In the genomic region with DNA sequence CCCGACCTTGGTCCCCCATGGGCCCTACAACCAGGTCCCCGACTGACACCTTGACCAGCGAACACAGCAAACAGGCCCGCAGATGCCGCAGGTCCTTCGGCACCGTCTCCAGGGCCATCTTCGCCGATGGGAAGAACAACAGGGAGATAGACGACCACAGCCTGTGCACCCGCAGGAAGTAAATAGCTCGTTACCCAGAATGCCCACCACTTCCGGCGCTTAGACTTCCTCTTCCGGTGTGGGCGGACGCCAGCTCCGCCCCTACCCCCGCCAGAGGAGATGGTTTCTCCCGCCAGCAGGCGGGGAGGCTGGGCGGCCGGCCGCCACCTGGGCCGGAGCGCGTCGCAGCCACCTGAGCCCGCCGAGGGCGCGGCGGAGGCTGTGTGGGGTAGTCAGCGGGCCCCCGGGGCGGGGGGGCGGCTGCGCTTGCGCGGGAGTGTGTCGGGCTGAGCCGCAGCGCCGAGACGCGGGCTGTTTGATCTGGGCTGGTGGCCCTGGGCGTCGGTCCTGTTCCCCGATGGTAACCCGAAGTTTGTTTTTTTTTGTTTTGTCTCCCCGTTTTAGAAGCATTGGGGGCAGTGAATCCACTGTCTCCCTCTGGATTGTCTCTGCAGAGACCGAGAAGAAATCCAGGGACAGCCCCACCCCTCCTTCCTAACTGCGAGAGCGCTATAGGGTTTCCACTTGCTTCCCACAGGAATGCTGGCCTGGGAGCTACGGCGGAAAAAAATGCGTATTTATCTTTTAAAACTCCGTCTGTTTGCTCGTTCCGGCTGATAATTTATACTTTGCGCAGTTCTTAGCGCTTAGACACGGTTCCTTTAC, we compare ENCODE assay signal across 1 cellular context.
A peak's percentile ranks its signal among the peaks of the same experiment; 100 is the strongest.
TF ChIP-seq lines count a peak whose summit lies in the region.

A gene (minus strand): TSS at position 184 of the 825 bp plus-strand sequence. CDS start 66 bp downstream, at position 118.

TF ChIP-seq in HepG2, 621 proteins besides CTCF, POLR2A, EP300 and RAD21 (continued from another document and continues in another):
- TF ChIP-seq, protein P1, sequence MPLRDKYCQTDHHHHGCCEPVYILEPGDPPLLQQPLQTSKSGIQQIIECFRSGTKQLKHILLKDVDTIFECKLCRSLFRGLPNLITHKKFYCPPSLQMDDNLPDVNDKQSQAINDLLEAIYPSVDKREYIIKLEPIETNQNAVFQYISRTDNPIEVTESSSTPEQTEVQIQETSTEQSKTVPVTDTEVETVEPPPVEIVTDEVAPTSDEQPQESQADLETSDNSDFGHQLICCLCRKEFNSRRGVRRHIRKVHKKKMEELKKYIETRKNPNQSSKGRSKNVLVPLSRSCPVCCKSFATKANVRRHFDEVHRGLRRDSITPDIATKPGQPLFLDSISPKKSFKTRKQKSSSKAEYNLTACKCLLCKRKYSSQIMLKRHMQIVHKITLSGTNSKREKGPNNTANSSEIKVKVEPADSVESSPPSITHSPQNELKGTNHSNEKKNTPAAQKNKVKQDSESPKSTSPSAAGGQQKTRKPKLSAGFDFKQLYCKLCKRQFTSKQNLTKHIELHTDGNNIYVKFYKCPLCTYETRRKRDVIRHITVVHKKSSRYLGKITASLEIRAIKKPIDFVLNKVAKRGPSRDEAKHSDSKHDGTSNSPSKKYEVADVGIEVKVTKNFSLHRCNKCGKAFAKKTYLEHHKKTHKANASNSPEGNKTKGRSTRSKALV (CRISPR knock-in tag; IDR thresholded peaks at IDR 0.05) = peak; percentile 76; the same call in 1 of the 2 replicates
- TF ChIP-seq, protein P2, sequence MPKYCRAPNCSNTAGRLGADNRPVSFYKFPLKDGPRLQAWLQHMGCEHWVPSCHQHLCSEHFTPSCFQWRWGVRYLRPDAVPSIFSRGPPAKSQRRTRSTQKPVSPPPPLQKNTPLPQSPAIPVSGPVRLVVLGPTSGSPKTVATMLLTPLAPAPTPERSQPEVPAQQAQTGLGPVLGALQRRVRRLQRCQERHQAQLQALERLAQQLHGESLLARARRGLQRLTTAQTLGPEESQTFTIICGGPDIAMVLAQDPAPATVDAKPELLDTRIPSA (CRISPR knock-in tag; IDR thresholded peaks at IDR 0.05; ENCODE audit: borderline replicate concordance) = no peak
- TF ChIP-seq, protein P3, sequence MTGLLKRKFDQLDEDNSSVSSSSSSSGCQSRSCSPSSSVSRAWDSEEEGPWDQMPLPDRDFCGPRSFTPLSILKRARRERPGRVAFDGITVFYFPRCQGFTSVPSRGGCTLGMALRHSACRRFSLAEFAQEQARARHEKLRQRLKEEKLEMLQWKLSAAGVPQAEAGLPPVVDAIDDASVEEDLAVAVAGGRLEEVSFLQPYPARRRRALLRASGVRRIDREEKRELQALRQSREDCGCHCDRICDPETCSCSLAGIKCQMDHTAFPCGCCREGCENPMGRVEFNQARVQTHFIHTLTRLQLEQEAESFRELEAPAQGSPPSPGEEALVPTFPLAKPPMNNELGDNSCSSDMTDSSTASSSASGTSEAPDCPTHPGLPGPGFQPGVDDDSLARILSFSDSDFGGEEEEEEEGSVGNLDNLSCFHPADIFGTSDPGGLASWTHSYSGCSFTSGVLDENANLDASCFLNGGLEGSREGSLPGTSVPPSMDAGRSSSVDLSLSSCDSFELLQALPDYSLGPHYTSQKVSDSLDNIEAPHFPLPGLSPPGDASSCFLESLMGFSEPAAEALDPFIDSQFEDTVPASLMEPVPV (CRISPR knock-in tag; IDR thresholded peaks at IDR 0.05) = peak; percentile 72; the same call in 1 of the 2 replicates
- TF ChIP-seq NFKB2 (CRISPR knock-in tag; IDR thresholded peaks at IDR 0.05; ENCODE audit: borderline replicate concordance) (peak; percentile 92; the same call in 1 of the 2 replicates), SP4 (CRISPR knock-in tag; IDR thresholded peaks at IDR 0.05) (peak; percentile 92), HOXA5 (CRISPR knock-in tag; IDR thresholded peaks at IDR 0.05) (peak; percentile 51; the same call in 1 of the 2 replicates), MXI1 (IDR thresholded peaks at IDR 0.05; ENCODE audit: borderline replicate concordance, low read depth, low read length) (peak; percentile 93; the same call in 2 of the 3 replicates), RARA (CRISPR knock-in tag; IDR thresholded peaks at IDR 0.05) (peak; percentile 47), SMAD1 (CRISPR knock-in tag; IDR thresholded peaks at IDR 0.05; ENCODE audit: borderline replicate concordance, low read depth) (peak; percentile 98), KMT2B (CRISPR knock-in tag; IDR thresholded peaks at IDR 0.05) (peak; percentile 96), SP1 (IDR thresholded peaks at IDR 0.05) (no peak), SP1 (CRISPR knock-in tag; IDR thresholded peaks at IDR 0.05) (peak; percentile 96), PHF8 (CRISPR knock-in tag; IDR thresholded peaks at IDR 0.05) (peak; percentile 91), ZNF598 (CRISPR knock-in tag; IDR thresholded peaks at IDR 0.05; ENCODE audit: borderline replicate concordance) (peak; percentile 98; the same call in 1 of the 2 replicates), TBX2 (CRISPR knock-in tag; IDR thresholded peaks at IDR 0.05; ENCODE audit: borderline replicate concordance) (peak; percentile 90), POLR2AphosphoS5 (IDR thresholded peaks at IDR 0.05; ENCODE audit: low read depth, low read length) (peak; percentile 93), SOX5 (CRISPR knock-in tag; IDR thresholded peaks at IDR 0.05; ENCODE audit: borderline replicate concordance) (peak; percentile 81), ARNTL (CRISPR knock-in tag; IDR thresholded peaks at IDR 0.05) (peak; percentile 88), ZNF33B (CRISPR knock-in tag; IDR thresholded peaks at IDR 0.05) (peak; percentile 91), ISX (CRISPR knock-in tag; conservative IDR thresholded peaks at IDR 0.05) (0 out of 2 replicates have a peak, but pooled peaks have one; percentile 82), SUZ12 (IDR thresholded peaks at IDR 0.05; ENCODE audit: low read depth, low read length) (peak; percentile 47; the same call in 1 of the 2 replicates)
- TF ChIP-seq, protein P4, sequence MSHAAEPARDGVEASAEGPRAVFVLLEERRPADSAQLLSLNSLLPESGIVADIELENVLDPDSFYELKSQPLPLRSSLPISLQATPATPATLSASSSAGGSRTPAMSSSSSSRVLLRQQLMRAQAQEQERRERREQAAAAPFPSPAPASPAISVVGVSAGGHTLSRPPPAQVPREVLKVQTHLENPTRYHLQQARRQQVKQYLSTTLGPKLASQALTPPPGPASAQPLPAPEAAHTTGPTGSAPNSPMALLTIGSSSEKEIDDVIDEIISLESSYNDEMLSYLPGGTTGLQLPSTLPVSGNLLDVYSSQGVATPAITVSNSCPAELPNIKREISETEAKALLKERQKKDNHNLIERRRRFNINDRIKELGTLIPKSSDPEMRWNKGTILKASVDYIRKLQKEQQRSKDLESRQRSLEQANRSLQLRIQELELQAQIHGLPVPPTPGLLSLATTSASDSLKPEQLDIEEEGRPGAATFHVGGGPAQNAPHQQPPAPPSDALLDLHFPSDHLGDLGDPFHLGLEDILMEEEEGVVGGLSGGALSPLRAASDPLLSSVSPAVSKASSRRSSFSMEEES (CRISPR knock-in tag; IDR thresholded peaks at IDR 0.05) = no peak; the same call in 1 of the 2 replicates
- TF ChIP-seq, protein P5, sequence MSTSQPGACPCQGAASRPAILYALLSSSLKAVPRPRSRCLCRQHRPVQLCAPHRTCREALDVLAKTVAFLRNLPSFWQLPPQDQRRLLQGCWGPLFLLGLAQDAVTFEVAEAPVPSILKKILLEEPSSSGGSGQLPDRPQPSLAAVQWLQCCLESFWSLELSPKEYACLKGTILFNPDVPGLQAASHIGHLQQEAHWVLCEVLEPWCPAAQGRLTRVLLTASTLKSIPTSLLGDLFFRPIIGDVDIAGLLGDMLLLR (CRISPR knock-in tag; IDR thresholded peaks at IDR 0.05) = peak; percentile 93
- TF ChIP-seq, protein P6, sequence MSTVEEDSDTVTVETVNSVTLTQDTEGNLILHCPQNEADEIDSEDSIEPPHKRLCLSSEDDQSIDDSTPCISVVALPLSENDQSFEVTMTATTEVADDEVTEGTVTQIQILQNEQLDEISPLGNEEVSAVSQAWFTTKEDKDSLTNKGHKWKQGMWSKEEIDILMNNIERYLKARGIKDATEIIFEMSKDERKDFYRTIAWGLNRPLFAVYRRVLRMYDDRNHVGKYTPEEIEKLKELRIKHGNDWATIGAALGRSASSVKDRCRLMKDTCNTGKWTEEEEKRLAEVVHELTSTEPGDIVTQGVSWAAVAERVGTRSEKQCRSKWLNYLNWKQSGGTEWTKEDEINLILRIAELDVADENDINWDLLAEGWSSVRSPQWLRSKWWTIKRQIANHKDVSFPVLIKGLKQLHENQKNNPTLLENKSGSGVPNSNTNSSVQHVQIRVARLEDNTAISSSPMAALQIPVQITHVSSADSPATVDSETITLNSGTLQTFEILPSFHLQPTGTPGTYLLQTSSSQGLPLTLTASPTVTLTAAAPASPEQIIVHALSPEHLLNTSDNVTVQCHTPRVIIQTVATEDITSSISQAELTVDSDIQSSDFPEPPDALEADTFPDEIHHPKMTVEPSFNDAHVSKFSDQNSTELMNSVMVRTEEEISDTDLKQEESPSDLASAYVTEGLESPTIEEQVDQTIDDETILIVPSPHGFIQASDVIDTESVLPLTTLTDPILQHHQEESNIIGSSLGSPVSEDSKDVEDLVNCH (CRISPR knock-in tag; IDR thresholded peaks at IDR 0.05) = 0 out of 2 replicates have a peak, but pooled peaks have one; percentile 74
- TF ChIP-seq, protein P7, sequence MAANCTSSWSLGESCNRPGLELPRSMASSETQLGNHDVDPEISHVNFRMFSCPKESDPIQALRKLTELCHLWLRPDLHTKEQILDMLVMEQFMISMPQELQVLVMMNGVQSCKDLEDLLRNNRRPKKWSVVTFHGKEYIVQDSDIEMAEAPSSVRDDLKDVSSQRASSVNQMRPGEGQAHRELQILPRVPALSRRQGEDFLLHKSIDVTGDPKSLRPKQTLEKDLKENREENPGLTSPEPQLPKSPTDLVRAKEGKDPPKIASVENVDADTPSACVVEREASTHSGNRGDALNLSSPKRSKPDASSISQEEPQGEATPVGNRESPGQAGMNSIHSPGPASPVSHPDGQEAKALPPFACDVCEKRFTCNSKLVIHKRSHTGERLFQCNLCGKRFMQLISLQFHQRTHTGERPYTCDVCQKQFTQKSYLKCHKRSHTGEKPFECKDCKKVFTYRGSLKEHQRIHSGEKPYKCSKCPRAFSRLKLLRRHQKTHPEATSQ (CRISPR knock-in tag; IDR thresholded peaks at IDR 0.05; ENCODE audit: borderline replicate concordance) = 0 out of 2 replicates have a peak, but pooled peaks have one; percentile 54
- TF ChIP-seq, protein P8, sequence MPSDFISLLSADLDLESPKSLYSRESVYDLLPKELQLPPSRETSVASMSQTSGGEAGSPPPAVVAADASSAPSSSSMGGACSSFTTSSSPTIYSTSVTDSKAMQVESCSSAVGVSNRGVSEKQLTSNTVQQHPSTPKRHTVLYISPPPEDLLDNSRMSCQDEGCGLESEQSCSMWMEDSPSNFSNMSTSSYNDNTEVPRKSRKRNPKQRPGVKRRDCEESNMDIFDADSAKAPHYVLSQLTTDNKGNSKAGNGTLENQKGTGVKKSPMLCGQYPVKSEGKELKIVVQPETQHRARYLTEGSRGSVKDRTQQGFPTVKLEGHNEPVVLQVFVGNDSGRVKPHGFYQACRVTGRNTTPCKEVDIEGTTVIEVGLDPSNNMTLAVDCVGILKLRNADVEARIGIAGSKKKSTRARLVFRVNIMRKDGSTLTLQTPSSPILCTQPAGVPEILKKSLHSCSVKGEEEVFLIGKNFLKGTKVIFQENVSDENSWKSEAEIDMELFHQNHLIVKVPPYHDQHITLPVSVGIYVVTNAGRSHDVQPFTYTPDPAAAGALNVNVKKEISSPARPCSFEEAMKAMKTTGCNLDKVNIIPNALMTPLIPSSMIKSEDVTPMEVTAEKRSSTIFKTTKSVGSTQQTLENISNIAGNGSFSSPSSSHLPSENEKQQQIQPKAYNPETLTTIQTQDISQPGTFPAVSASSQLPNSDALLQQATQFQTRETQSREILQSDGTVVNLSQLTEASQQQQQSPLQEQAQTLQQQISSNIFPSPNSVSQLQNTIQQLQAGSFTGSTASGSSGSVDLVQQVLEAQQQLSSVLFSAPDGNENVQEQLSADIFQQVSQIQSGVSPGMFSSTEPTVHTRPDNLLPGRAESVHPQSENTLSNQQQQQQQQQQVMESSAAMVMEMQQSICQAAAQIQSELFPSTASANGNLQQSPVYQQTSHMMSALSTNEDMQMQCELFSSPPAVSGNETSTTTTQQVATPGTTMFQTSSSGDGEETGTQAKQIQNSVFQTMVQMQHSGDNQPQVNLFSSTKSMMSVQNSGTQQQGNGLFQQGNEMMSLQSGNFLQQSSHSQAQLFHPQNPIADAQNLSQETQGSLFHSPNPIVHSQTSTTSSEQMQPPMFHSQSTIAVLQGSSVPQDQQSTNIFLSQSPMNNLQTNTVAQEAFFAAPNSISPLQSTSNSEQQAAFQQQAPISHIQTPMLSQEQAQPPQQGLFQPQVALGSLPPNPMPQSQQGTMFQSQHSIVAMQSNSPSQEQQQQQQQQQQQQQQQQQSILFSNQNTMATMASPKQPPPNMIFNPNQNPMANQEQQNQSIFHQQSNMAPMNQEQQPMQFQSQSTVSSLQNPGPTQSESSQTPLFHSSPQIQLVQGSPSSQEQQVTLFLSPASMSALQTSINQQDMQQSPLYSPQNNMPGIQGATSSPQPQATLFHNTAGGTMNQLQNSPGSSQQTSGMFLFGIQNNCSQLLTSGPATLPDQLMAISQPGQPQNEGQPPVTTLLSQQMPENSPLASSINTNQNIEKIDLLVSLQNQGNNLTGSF (CRISPR knock-in tag; IDR thresholded peaks at IDR 0.05) = peak; percentile 88; the same call in 1 of the 2 replicates
- TF ChIP-seq, protein P9, sequence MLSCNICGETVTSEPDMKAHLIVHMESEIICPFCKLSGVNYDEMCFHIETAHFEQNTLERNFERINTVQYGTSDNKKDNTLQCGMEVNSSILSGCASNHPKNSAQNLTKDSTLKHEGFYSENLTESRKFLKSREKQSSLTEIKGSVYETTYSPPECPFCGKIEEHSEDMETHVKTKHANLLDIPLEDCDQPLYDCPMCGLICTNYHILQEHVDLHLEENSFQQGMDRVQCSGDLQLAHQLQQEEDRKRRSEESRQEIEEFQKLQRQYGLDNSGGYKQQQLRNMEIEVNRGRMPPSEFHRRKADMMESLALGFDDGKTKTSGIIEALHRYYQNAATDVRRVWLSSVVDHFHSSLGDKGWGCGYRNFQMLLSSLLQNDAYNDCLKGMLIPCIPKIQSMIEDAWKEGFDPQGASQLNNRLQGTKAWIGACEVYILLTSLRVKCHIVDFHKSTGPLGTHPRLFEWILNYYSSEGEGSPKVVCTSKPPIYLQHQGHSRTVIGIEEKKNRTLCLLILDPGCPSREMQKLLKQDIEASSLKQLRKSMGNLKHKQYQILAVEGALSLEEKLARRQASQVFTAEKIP (CRISPR knock-in tag; IDR thresholded peaks at IDR 0.05; ENCODE audit: borderline replicate concordance) = no peak
- TF ChIP-seq, protein P10, sequence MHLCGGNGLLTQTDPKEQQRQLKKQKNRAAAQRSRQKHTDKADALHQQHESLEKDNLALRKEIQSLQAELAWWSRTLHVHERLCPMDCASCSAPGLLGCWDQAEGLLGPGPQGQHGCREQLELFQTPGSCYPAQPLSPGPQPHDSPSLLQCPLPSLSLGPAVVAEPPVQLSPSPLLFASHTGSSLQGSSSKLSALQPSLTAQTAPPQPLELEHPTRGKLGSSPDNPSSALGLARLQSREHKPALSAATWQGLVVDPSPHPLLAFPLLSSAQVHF (CRISPR knock-in tag; IDR thresholded peaks at IDR 0.05) = peak; percentile 93; the same call in 1 of the 2 replicates
